In genomic region chr2:121804340-121804739, GRCh38 we compare ENCODE assay signal across 8 cellular contexts. TPM values are rescaled to one million over a fixed set of nuclear protein-coding genes. Genes with fewer than 3 reads are reported as not detected.
A peak's percentile ranks its signal among the peaks of the same experiment; 100 is the strongest.
DNase-seq lines count a peak whose midpoint lies in the region; ATAC-seq and TF ChIP-seq lines count a peak whose summit lies in the region.

No MANE protein-coding gene starts in this region.

- H3K27me3 Mint-ChIP-seq in endothelial cell (ENCODE audit: unreplicated experiment) = peaks cover 4% of the 10 kb centered on the region

- peaks cover 14% of the 10 kb centered on the region for H3K27me3 ChIP-seq in osteoblast (ENCODE audit: insufficient read depth, low read length)
- H3K27me3 ChIP-seq in hepatocyte = peaks cover 8% of the 10 kb centered on the region

- no peak overlapping the region for H3K4me3 Mint-ChIP-seq in endothelial cell (ENCODE audit: unreplicated experiment)

- ATAC-seq in GM18909 (IDR thresholded peaks at IDR 0.05; ENCODE audit: poor library complexity, unreplicated experiment) (peak; percentile 86), HG03159 (IDR thresholded peaks at IDR 0.05; ENCODE audit: unreplicated experiment) (peak; percentile 81), HG02870 (IDR thresholded peaks at IDR 0.05; ENCODE audit: unreplicated experiment) (no peak)

- peak overlapping the region; percentile 70 for H3K27ac Mint-ChIP-seq in endothelial cell (ENCODE audit: unreplicated experiment)

- no peaks in the 10 kb centered on the region for H3K36me3 Mint-ChIP-seq in endothelial cell (ENCODE audit: low read depth, unreplicated experiment)

- no peaks in the 10 kb centered on the region for H3K36me3 ChIP-seq in osteoblast (ENCODE audit: insufficient read depth, low read length)
- no peaks in the 10 kb centered on the region for H3K36me3 ChIP-seq in hepatocyte (replicated peaks; ENCODE audit: insufficient read depth, low read depth)

- no peak overlapping the region for H3K4me2 ChIP-seq in osteoblast (ENCODE audit: insufficient read depth, low read length)
- no peak overlapping the region for H3K4me2 ChIP-seq in hepatocyte

- peak; percentile 28 for DNase-seq in NCI-H2227 treated with DMSO at 0.1 percent for 48 hours (lab: John Stamatoyannopoulos, UW)
- peak; percentile 42 for DNase-seq in endothelial cell (ENCODE audit: low spot score)
- no peak for DNase-seq in dedifferentiated amniotic fluid mesenchymal stem cell (ENCODE audit: extremely low spot score)
- DNase-seq in osteoblast (ENCODE audit: insufficient read length, low spot score, missing footprints) = no peak
- no peak for DNase-seq in hepatocyte (ENCODE audit: low spot score)

- no peaks in the 10 kb centered on the region for H3K9me2 ChIP-seq in hepatocyte (replicated peaks; ENCODE audit: insufficient read depth)

- H3K27ac ChIP-seq in osteoblast (ENCODE audit: low read depth, low read length) = no peak overlapping the region
- H3K27ac ChIP-seq in hepatocyte = no peak overlapping the region

- H3K4me3 ChIP-seq in osteoblast (ENCODE audit: insufficient read depth, low read length) (no peak overlapping the region), hepatocyte (no peak overlapping the region)

- H3K4me1 ChIP-seq in osteoblast (ENCODE audit: insufficient read depth, low read length) = no peaks in the 10 kb centered on the region
- H3K4me1 ChIP-seq in hepatocyte (ENCODE audit: insufficient read depth) = no peaks in the 10 kb centered on the region

- TF ChIP-seq CTCF in endothelial cell (IDR thresholded peaks at IDR 0.05; ENCODE audit: unreplicated experiment) (no peak), osteoblast (IDR thresholded peaks at IDR 0.05; ENCODE audit: extremely low read depth, low read depth, low read length) (no peak), hepatocyte (IDR thresholded peaks at IDR 0.05; ENCODE audit: poor library complexity) (no peak)

- 50% methylated on average over 5 of the region's 5 CpGs for WGBS in hepatocyte (ENCODE audit: low lambda C conversion rate, missing lambda C conversion rate)

- H3K4me1 Mint-ChIP-seq in endothelial cell (ENCODE audit: unreplicated experiment) = peaks cover 37% of the 10 kb centered on the region

- no peaks in the 10 kb centered on the region for H4K20me1 ChIP-seq in osteoblast (ENCODE audit: insufficient read depth, low read length)
- no peaks in the 10 kb centered on the region for H4K20me1 ChIP-seq in hepatocyte (ENCODE audit: insufficient read depth, poor library complexity, severe bottlenecking)

- H3K79me2 ChIP-seq in osteoblast (ENCODE audit: insufficient read depth, low read length) = no peaks in the 10 kb centered on the region
- H3K79me2 ChIP-seq in hepatocyte = no peaks in the 10 kb centered on the region

- H3K9me3 ChIP-seq in osteoblast (ENCODE audit: low read depth, low read length) (no peaks in the 10 kb centered on the region), hepatocyte (ENCODE audit: low read depth) (no peaks in the 10 kb centered on the region)

- H2AFZ ChIP-seq in osteoblast (ENCODE audit: low read length) = no peak overlapping the region
- no peak overlapping the region for H2AFZ ChIP-seq in hepatocyte

- peaks cover 7% of the 10 kb centered on the region for H3K9me3 Mint-ChIP-seq in endothelial cell (ENCODE audit: unreplicated experiment)

RNA-seq across cellular contexts. Expression of gene TSN, which starts 48.9 kb away (rescaled TPM):
- total RNA-seq in endothelial cell (ENCODE audit: unreplicated experiment) (264 TPM), osteoblast (48.0 and 50.7 TPM in 2 replicates), hepatocyte (55.2 and 63.2 TPM in 2 replicates)
- polyA plus RNA-seq in hepatocyte = 43.5 and 45.4 TPM in 2 replicates

Comparison
In these comparisons a context has a peak if more than half of its experiments do, and no peak if none do; other contexts are left out.
1. DNase-seq: peak in NCI-H2227 treated with DMSO at 0.1 percent for 48 hours (single experiment) and endothelial cell (single experiment); none in dedifferentiated amniotic fluid mesenchymal stem cell (single experiment), osteoblast (single experiment) and hepatocyte (single experiment).